24 cellular contexts compared by ENCODE assay signal in the genomic region with DNA sequence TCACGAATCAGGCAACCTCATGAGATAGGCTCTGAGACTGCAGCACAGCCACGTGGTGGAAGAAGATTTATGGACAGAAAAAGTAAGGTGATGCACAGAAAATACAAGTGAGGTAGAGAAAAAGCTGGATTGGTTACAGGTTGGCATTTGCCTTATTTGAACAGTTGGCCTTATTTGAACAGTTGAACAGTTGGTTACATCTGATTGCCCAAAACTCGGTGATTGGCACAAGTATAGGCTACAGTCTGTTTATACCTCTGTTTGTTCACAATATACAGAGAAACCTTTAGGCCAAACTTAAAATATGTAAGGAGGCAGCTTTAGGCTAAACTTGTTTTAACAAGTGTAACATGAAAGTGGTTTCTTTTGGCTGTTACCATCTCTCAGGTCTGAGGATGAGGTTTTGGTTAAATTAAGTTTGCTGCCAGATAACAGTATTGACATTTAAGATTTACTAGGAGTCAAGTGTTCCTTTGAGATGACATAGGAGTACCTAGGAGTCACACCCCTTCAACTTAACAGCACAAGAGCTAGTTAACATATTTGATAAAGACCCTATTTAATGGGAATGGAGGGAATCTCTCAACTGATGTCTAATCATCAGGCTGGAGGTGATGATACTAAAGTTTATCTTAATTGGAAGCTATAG.
"Had no signal": no experiment of that assay in that cellular context is flagged by ENCODE, and none has a peak within 500 bp of the region (broad histone marks: within the 10 kb centered on the region; RNA-seq: fewer than 3 reads in every experiment).

No MANE protein-coding gene starts in this region.

- H3K27ac ChIP-seq: SK-N-MC had no signal

- H3K27ac Mint-ChIP-seq: activated CD4-positive, alpha-beta memory T cell treated with anti-CD3 and anti-CD28 coated beads for 36 hours; activated CD4-positive, alpha-beta T cell treated with anti-CD3 and anti-CD28 coated beads, Interleukin-2, amount 10 ng/mL, durations not matched to agents 7 days and 5 days; T-cell had no signal

- H3K4me3 ChIP-seq: SK-N-MC had no signal

- FAIRE-seq: astrocyte, TTC549 had no signal

- ATAC-seq: Panc1, Right ventricle myocardium inferior, T-cell had no signal

- DNase-seq: activated CD4-positive, alpha-beta memory T cell treated with anti-CD3 and anti-CD28 coated beads for 36 hours; activated CD4-positive, alpha-beta T cell treated with anti-CD3 and anti-CD28 coated beads, Interleukin-2, amount 10 ng/mL, durations not matched to agents 7 days and 5 days; activated CD4-positive, CD25-positive, alpha-beta regulatory T cell; activated naive CD4-positive, alpha-beta T cell treated with anti-CD3 and anti-CD28 coated beads, Interleukin-2, amount 50 U/mL, for 16 hours; activated T-cell treated with anti-CD3 and anti-CD28 coated beads for 4 hours; amygdala; caudate nucleus; MM.1S; NCI-H1105 treated with DMSO at 0.1 percent for 48 hours; NCI-H146; NCI-H187 treated with DMSO at 0.1 percent for 48 hours; NCI-H2081 treated with DMSO at 0.1 percent for 48 hours; NCI-H524; NCI-H748 treated with DMSO at 0.1 percent for 48 hours; NK-92 treated with Interleukin-12 subunit alpha and Interleukin-12 subunit beta, amount 100 ng/mL, for 24 hours; OCI-M1; RPMI8226; T-cell; T1000 had no signal
